In genomic region chr2:70553584-70554337, GRCh38 we compare ENCODE assay signal across 1 cellular context.
TF ChIP-seq lines count a peak whose summit lies in the region.

Gene TGFA, minus strand, starts transcription at chr2:70553826. Its CDS starts 59 bp downstream, at chr2:70553767.

TF ChIP-seq in HepG2, 621 proteins besides CTCF, POLR2A, EP300 and RAD21 (continued from another document and continues in another):
- TF ChIP-seq PRDM15 (CRISPR knock-in tag; IDR thresholded peaks at IDR 0.05) (no peak; the same call in 1 of the 2 replicates), TBX3 (IDR thresholded peaks at IDR 0.05; ENCODE audit: borderline replicate concordance) (no peak), ZNF180 (CRISPR knock-in tag; IDR thresholded peaks at IDR 0.05; ENCODE audit: borderline replicate concordance, low read depth) (no peak), MTF1 (CRISPR knock-in tag; IDR thresholded peaks at IDR 0.05) (no peak), KIAA2018 (CRISPR knock-in tag; IDR thresholded peaks at IDR 0.05; ENCODE audit: borderline replicate concordance) (no peak), ZSCAN20 (CRISPR knock-in tag; IDR thresholded peaks at IDR 0.05; ENCODE audit: borderline replicate concordance) (no peak; the same call in 1 of the 2 replicates), TCF7L2 (IDR thresholded peaks at IDR 0.05; ENCODE audit: low read depth, low read length) (no peak), CSRNP1 (CRISPR knock-in tag; IDR thresholded peaks at IDR 0.05) (no peak), MZF1 (CRISPR knock-in tag; IDR thresholded peaks at IDR 0.05; ENCODE audit: borderline replicate concordance) (no peak), ZNF780A (CRISPR knock-in tag; IDR thresholded peaks at IDR 0.05) (no peak), PITX1 (CRISPR knock-in tag; IDR thresholded peaks at IDR 0.05) (no peak), BORCS8-MEF2B (CRISPR knock-in tag; IDR thresholded peaks at IDR 0.05) (peak; percentile 54; the same call in 1 of the 2 replicates), ZBTB20 (CRISPR knock-in tag; IDR thresholded peaks at IDR 0.05; ENCODE audit: borderline replicate concordance, low read depth) (no peak), PAXIP1 (CRISPR knock-in tag; conservative IDR thresholded peaks at IDR 0.05) (peak; percentile 32; the same call in 1 of the 2 replicates), BHLHE40 (IDR thresholded peaks at IDR 0.05; ENCODE audit: low read length) (peak; percentile 53; the same call in 1 of the 2 replicates), NFE2 (CRISPR knock-in tag; IDR thresholded peaks at IDR 0.05) (no peak), ZNF451 (CRISPR knock-in tag; IDR thresholded peaks at IDR 0.05) (0 out of 2 replicates have a peak, but pooled peaks have one; percentile 21), TMF1 (CRISPR knock-in tag; IDR thresholded peaks at IDR 0.05; ENCODE audit: low read depth) (0 out of 2 replicates have a peak, but pooled peaks have one; percentile 50), ZSCAN31 (CRISPR knock-in tag; IDR thresholded peaks at IDR 0.05; ENCODE audit: low read depth) (peak; percentile 75), THAP9 (CRISPR knock-in tag; IDR thresholded peaks at IDR 0.05; ENCODE audit: borderline replicate concordance) (0 out of 2 replicates have a peak, but pooled peaks have one; percentile 54), ZSCAN30 (CRISPR knock-in tag; IDR thresholded peaks at IDR 0.05) (no peak; the same call in none of the 2 replicates), MYPOP (CRISPR knock-in tag; IDR thresholded peaks at IDR 0.05) (peak; percentile 86; the same call in 1 of the 2 replicates), DRAP1 (CRISPR knock-in tag; IDR thresholded peaks at IDR 0.05) (peak; percentile 39; the same call in 1 of the 2 replicates), ZNF720 (CRISPR knock-in tag; IDR thresholded peaks at IDR 0.05) (no peak), CBX5 (CRISPR knock-in tag; IDR thresholded peaks at IDR 0.05; ENCODE audit: borderline replicate concordance) (no peak; the same call in 1 of the 2 replicates), MIER3 (CRISPR knock-in tag; IDR thresholded peaks at IDR 0.05; ENCODE audit: borderline replicate concordance) (peak; percentile 45; the same call in 1 of the 2 replicates), RBFOX2 (IDR thresholded peaks at IDR 0.05; ENCODE audit: low read depth, low read length) (peak; percentile 93), CBX2 (IDR thresholded peaks at IDR 0.05; ENCODE audit: low read depth, low read length) (no peak), CBX2 (CRISPR knock-in tag; IDR thresholded peaks at IDR 0.05; ENCODE audit: low read depth) (no peak), ZNF350 (CRISPR knock-in tag; IDR thresholded peaks at IDR 0.05; ENCODE audit: borderline replicate concordance, low read depth) (peak; percentile 63), MYNN (CRISPR knock-in tag; IDR thresholded peaks at IDR 0.05; ENCODE audit: low read depth) (no peak), SNAPC5 (CRISPR knock-in tag; IDR thresholded peaks at IDR 0.05; ENCODE audit: borderline replicate concordance) (no peak), ZNF749 (CRISPR knock-in tag; IDR thresholded peaks at IDR 0.05; ENCODE audit: borderline replicate concordance) (no peak)
